18 cellular contexts compared by ENCODE assay signal in genomic region chr5:125245216-125245615, GRCh38.
"Had no signal": no experiment of that assay in that cellular context is flagged by ENCODE, and none has a peak within 500 bp of the region (broad histone marks: within the 10 kb centered on the region; RNA-seq: fewer than 3 reads in every experiment).

No MANE protein-coding gene starts in this region.

- H3K9me3 ChIP-seq: pancreas, stomach, thoracic aorta, transverse colon had no signal

- H3K4me2 ChIP-seq: neural progenitor cell had no signal

- ATAC-seq: effector memory CD8-positive, alpha-beta T cell; foreskin keratinocyte; left lobe of liver; natural killer cell treated with Interleukin-12 subunit alpha and Interleukin-12 subunit beta and Interleukin-15 and Interleukin-18, amount 100 ng/mL, for 72 hours; pancreas; right cardiac atrium had no signal

- H3K27ac ChIP-seq: foreskin keratinocyte, neural progenitor cell, pancreas, stomach, thoracic aorta, transverse colon had no signal

- FAIRE-seq: colon, pancreas, small intestine had no signal

- H3K27me3 ChIP-seq: foreskin keratinocyte, neural progenitor cell, pancreas, stomach, transverse colon had no signal

- H3K4me3 ChIP-seq: neural progenitor cell, pancreas, stomach, thoracic aorta, transverse colon had no signal

- H3K4me1 ChIP-seq: foreskin keratinocyte, neural progenitor cell, pancreas, stomach, transverse colon had no signal

- H3K9ac ChIP-seq: neural progenitor cell had no signal

- DNase-seq: effector memory CD8-positive, alpha-beta T cell; foreskin keratinocyte; kidney glomerular epithelial cell; mammary epithelial cell; occipital lobe; pancreas; right cardiac atrium; small intestine; stimulated activated CD4-positive, alpha-beta T cell treated with anti-CD3 and anti-CD28 coated beads, Interleukin-12 subunit alpha, Interleukin-12 subunit beta, amount 100 ng/mL, for 4 hours; stimulated activated naive CD4-positive, alpha-beta T cell; stomach; substantia nigra; transverse colon had no signal

- H2AFZ ChIP-seq: neural progenitor cell had no signal

- H3K36me3 ChIP-seq: neural progenitor cell, pancreas, stomach, thoracic aorta, transverse colon had no signal
